In genomic region chr12:48119078-48119833, GRCh38 we compare ENCODE assay signal across 1 cellular context.
A peak's percentile ranks its signal among the peaks of the same experiment; 100 is the strongest.
TF ChIP-seq lines count a peak whose summit lies in the region.

Gene PFKM (plus strand): TSS chr12:48119364. CDS start chr12:48122775, 3,411 bp downstream.

TF ChIP-seq in GM23338, 12 proteins besides CTCF, POLR2A, EP300 and RAD21 (continued from another document):
- no peak for TF ChIP-seq ETS1 (IDR thresholded peaks at IDR 0.05)
- TF ChIP-seq POLR2AphosphoS5 (IDR thresholded peaks at IDR 0.05; ENCODE audit: low read depth): peak; percentile 94
- no peak for TF ChIP-seq JUNB (IDR thresholded peaks at IDR 0.05; ENCODE audit: unreplicated experiment)
